In the genomic region with DNA sequence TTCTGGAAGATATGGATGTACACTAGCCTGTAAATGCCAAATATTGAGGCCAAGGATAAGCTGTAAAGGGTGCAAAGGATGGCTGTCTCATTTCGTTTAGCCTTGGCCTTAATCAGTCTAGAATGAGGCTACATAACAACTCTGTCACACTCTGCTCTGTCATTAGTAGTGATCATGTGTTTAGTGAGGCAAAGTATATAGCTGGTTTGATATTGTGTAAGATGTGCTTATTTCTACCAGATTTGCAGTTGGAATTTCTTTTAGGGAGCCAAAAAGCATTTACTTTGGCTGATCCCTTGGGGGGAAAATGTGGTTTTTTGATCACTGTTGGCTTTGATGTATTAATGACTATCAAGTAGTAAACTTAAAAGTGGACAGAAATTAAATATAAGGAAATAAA, we compare ENCODE assay signal across 34 cellular contexts.
"Had no signal": no experiment of that assay in that cellular context is flagged by ENCODE, and none has a peak within 500 bp of the region (broad histone marks: within the 10 kb centered on the region; RNA-seq: fewer than 3 reads in every experiment).

No MANE protein-coding gene starts in this region.

- H3K9me3 Mint-ChIP-seq: activated CD4-positive, alpha-beta memory T cell treated with anti-CD3 and anti-CD28 coated beads for 36 hours; activated CD4-positive, alpha-beta T cell treated with anti-CD3 and anti-CD28 coated beads, Interleukin-2, amount 10 ng/mL, durations not matched to agents 24 days and 14 days; activated naive CD4-positive, alpha-beta T cell treated with anti-CD3 and anti-CD28 coated beads, Interleukin-2, amount 10 ng/mL, durations not matched to agents 7 days and 5 days; activated naive CD4-positive, alpha-beta T cell treated with anti-CD3 and anti-CD28 coated beads, Interleukin-2, amount 50 U/mL, for 72 hours; activated naive CD8-positive, alpha-beta T cell treated with anti-CD3 and anti-CD28 coated beads, Interleukin-2, amount 10 ng/mL, durations not matched to agents 7 days and 5 days; activated T-cell treated with anti-CD3 and anti-CD28 coated beads, Interleukin-2, amount 50 U/mL, for 24 hours; activated T-cell treated with anti-CD3 and anti-CD28 coated beads, Interleukin-2, amount 50 U/mL, for 72 hours; brain; dendritic cell treated with granulocyte-macrophage colony-stimulating factor and Interleukin-4, amounts not matched to agents 40 ng/mL and 50 ng/mL, for 4 days; endodermal cell had no signal

- H3K4me3 ChIP-seq: ascending aorta, breast epithelium, cardiac muscle cell, colonic mucosa, dorsolateral prefrontal cortex, esophagus muscularis mucosa, gastrocnemius medialis, heart left ventricle had no signal

- H3K27ac ChIP-seq: ascending aorta, breast epithelium, cardiac muscle cell, colonic mucosa, esophagus muscularis mucosa, foreskin keratinocyte, gastrocnemius medialis, heart left ventricle had no signal

- ATAC-seq: activated CD4-positive, alpha-beta T cell treated with anti-CD3 and anti-CD28 coated beads for 36 hours; activated CD8-positive, alpha-beta memory T cell treated with anti-CD3 and anti-CD28 coated beads, Interleukin-2, amount 10 ng/mL, durations not matched to agents 7 days and 5 days; activated CD8-positive, alpha-beta T cell treated with anti-CD3 and anti-CD28 coated beads, Interleukin-2, amount 10 ng/mL, durations not matched to agents 7 days and 5 days; activated naive CD4-positive, alpha-beta T cell treated with anti-CD3 and anti-CD28 coated beads, Interleukin-2, amount 50 U/mL, for 72 hours; activated T-cell treated with anti-CD3 and anti-CD28 coated beads, Interleukin-2, amount 50 U/mL, for 72 hours; foreskin keratinocyte; gastrocnemius medialis; heart left ventricle had no signal

- H3K27me3 Mint-ChIP-seq: activated CD4-positive, alpha-beta memory T cell treated with anti-CD3 and anti-CD28 coated beads for 36 hours; activated CD4-positive, alpha-beta T cell treated with anti-CD3 and anti-CD28 coated beads for 36 hours; activated CD4-positive, alpha-beta T cell treated with anti-CD3 and anti-CD28 coated beads, Interleukin-2, amount 10 ng/mL, durations not matched to agents 24 days and 14 days; activated CD8-positive, alpha-beta memory T cell treated with anti-CD3 and anti-CD28 coated beads, Interleukin-2, amount 10 ng/mL, durations not matched to agents 7 days and 5 days; activated naive CD4-positive, alpha-beta T cell treated with anti-CD3 and anti-CD28 coated beads, Interleukin-2, amount 10 ng/mL, durations not matched to agents 7 days and 5 days; activated naive CD8-positive, alpha-beta T cell treated with anti-CD3 and anti-CD28 coated beads, Interleukin-2, amount 10 ng/mL, durations not matched to agents 7 days and 5 days; activated T-cell treated with anti-CD3 and anti-CD28 coated beads, Interleukin-2, amount 50 U/mL, for 24 hours; dendritic cell treated with granulocyte-macrophage colony-stimulating factor and Interleukin-4, amounts not matched to agents 40 ng/mL and 50 ng/mL, for 4 days had no signal

- DNase-seq: activated CD4-positive, alpha-beta memory T cell treated with anti-CD3 and anti-CD28 coated beads for 36 hours; activated CD4-positive, alpha-beta T cell treated with anti-CD3 and anti-CD28 coated beads for 36 hours; activated CD4-positive, alpha-beta T cell treated with anti-CD3 and anti-CD28 coated beads, Interleukin-2, amount 10 ng/mL, durations not matched to agents 24 days and 14 days; activated CD4-positive, CD25-positive, alpha-beta regulatory T cell; activated CD4-positive, CD25-positive, alpha-beta regulatory T cell treated with anti-CD3 and anti-CD28 coated beads, Interleukin-2, amount 50 U/mL, for 72 hours; activated CD8-positive, alpha-beta memory T cell treated with anti-CD3 and anti-CD28 coated beads, Interleukin-2, amount 10 ng/mL, durations not matched to agents 7 days and 5 days; activated CD8-positive, alpha-beta memory T cell treated with anti-CD3 and anti-CD28 coated beads, Interleukin-2, amount 50 U/mL, for 4 hours; activated CD8-positive, alpha-beta T cell treated with anti-CD3 and anti-CD28 coated beads, Interleukin-2, amount 10 ng/mL, durations not matched to agents 7 days and 5 days; activated gamma-delta T cell; activated naive CD4-positive, alpha-beta T cell; activated naive CD4-positive, alpha-beta T cell treated with anti-CD3 and anti-CD28 coated beads, Interleukin-2, amount 10 ng/mL, durations not matched to agents 7 days and 5 days; activated naive CD8-positive, alpha-beta T cell treated with anti-CD3 and anti-CD28 coated beads, Interleukin-2, amount 10 ng/mL, durations not matched to agents 7 days and 5 days; activated T-cell treated with anti-CD3 and anti-CD28 coated beads for 4 hours; activated T-cell treated with anti-CD3 and anti-CD28 coated beads, Interleukin-2, amount 50 U/mL, for 24 hours; activated T-cell treated with anti-CD3 and anti-CD28 coated beads, Interleukin-2, amount 50 U/mL, for 72 hours; central memory CD4-positive, alpha-beta T cell; cerebellar nuclear complex; colonic mucosa; dorsolateral prefrontal cortex; effector memory CD4-positive, alpha-beta T cell; endodermal cell; erythroblast; foreskin keratinocyte; gastrocnemius medialis; glutamatergic neuron; heart left ventricle; T-helper 2 cell had no signal

- H3K4me1 Mint-ChIP-seq: activated CD4-positive, alpha-beta T cell treated with anti-CD3 and anti-CD28 coated beads for 36 hours; activated CD4-positive, alpha-beta T cell treated with anti-CD3 and anti-CD28 coated beads, Interleukin-2, amount 10 ng/mL, durations not matched to agents 24 days and 14 days; activated CD8-positive, alpha-beta memory T cell treated with anti-CD3 and anti-CD28 coated beads, Interleukin-2, amount 10 ng/mL, durations not matched to agents 7 days and 5 days; activated naive CD4-positive, alpha-beta T cell treated with anti-CD3 and anti-CD28 coated beads, Interleukin-2, amount 10 ng/mL, durations not matched to agents 7 days and 5 days; activated naive CD8-positive, alpha-beta T cell treated with anti-CD3 and anti-CD28 coated beads, Interleukin-2, amount 10 ng/mL, durations not matched to agents 7 days and 5 days; endodermal cell had no signal

- H3K27me3 ChIP-seq: ascending aorta, breast epithelium, cardiac muscle cell, colonic mucosa, dorsolateral prefrontal cortex, esophagus muscularis mucosa, foreskin keratinocyte, gastrocnemius medialis, heart left ventricle had no signal

- H3K4me1 ChIP-seq: ascending aorta, breast epithelium, colonic mucosa, esophagus muscularis mucosa, foreskin keratinocyte, gastrocnemius medialis, heart left ventricle had no signal

- H3K9me3 ChIP-seq: ascending aorta, breast epithelium, colonic mucosa, esophagus muscularis mucosa, gastrocnemius medialis, heart left ventricle had no signal

- H3K36me3 ChIP-seq: ascending aorta, breast epithelium, cardiac muscle cell, colonic mucosa, esophagus muscularis mucosa, gastrocnemius medialis, heart left ventricle had no signal

- H3K27ac Mint-ChIP-seq: activated CD4-positive, alpha-beta memory T cell treated with anti-CD3 and anti-CD28 coated beads for 36 hours; activated CD4-positive, alpha-beta T cell treated with anti-CD3 and anti-CD28 coated beads for 36 hours; activated CD4-positive, alpha-beta T cell treated with anti-CD3 and anti-CD28 coated beads, Interleukin-2, amount 10 ng/mL, durations not matched to agents 24 days and 14 days; activated CD8-positive, alpha-beta memory T cell treated with anti-CD3 and anti-CD28 coated beads, Interleukin-2, amount 10 ng/mL, durations not matched to agents 7 days and 5 days; activated CD8-positive, alpha-beta T cell treated with anti-CD3 and anti-CD28 coated beads, Interleukin-2, amount 10 ng/mL, durations not matched to agents 7 days and 5 days; activated naive CD4-positive, alpha-beta T cell treated with anti-CD3 and anti-CD28 coated beads, Interleukin-2, amount 10 ng/mL, durations not matched to agents 7 days and 5 days; activated naive CD4-positive, alpha-beta T cell treated with anti-CD3 and anti-CD28 coated beads, Interleukin-2, amount 50 U/mL, for 72 hours; activated naive CD8-positive, alpha-beta T cell treated with anti-CD3 and anti-CD28 coated beads, Interleukin-2, amount 10 ng/mL, durations not matched to agents 7 days and 5 days; activated T-cell treated with anti-CD3 and anti-CD28 coated beads, Interleukin-2, amount 50 U/mL, for 24 hours; activated T-cell treated with anti-CD3 and anti-CD28 coated beads, Interleukin-2, amount 50 U/mL, for 72 hours; dendritic cell treated with granulocyte-macrophage colony-stimulating factor and Interleukin-4, amounts not matched to agents 40 ng/mL and 50 ng/mL, for 4 days; endodermal cell had no signal

- H3K36me3 Mint-ChIP-seq: activated CD4-positive, alpha-beta memory T cell treated with anti-CD3 and anti-CD28 coated beads for 36 hours; activated CD8-positive, alpha-beta memory T cell treated with anti-CD3 and anti-CD28 coated beads, Interleukin-2, amount 10 ng/mL, durations not matched to agents 7 days and 5 days; activated naive CD4-positive, alpha-beta T cell treated with anti-CD3 and anti-CD28 coated beads, Interleukin-2, amount 10 ng/mL, durations not matched to agents 7 days and 5 days; activated naive CD4-positive, alpha-beta T cell treated with anti-CD3 and anti-CD28 coated beads, Interleukin-2, amount 50 U/mL, for 72 hours; activated naive CD8-positive, alpha-beta T cell treated with anti-CD3 and anti-CD28 coated beads, Interleukin-2, amount 10 ng/mL, durations not matched to agents 7 days and 5 days had no signal

- H3K4me3 Mint-ChIP-seq: activated CD4-positive, alpha-beta memory T cell treated with anti-CD3 and anti-CD28 coated beads for 36 hours; activated CD4-positive, alpha-beta T cell treated with anti-CD3 and anti-CD28 coated beads for 36 hours; activated CD4-positive, alpha-beta T cell treated with anti-CD3 and anti-CD28 coated beads, Interleukin-2, amount 10 ng/mL, durations not matched to agents 24 days and 14 days; activated CD8-positive, alpha-beta memory T cell treated with anti-CD3 and anti-CD28 coated beads, Interleukin-2, amount 10 ng/mL, durations not matched to agents 7 days and 5 days; activated CD8-positive, alpha-beta T cell treated with anti-CD3 and anti-CD28 coated beads, Interleukin-2, amount 10 ng/mL, durations not matched to agents 7 days and 5 days; activated naive CD4-positive, alpha-beta T cell treated with anti-CD3 and anti-CD28 coated beads, Interleukin-2, amount 10 ng/mL, durations not matched to agents 7 days and 5 days; activated naive CD8-positive, alpha-beta T cell treated with anti-CD3 and anti-CD28 coated beads, Interleukin-2, amount 10 ng/mL, durations not matched to agents 7 days and 5 days; activated T-cell treated with anti-CD3 and anti-CD28 coated beads, Interleukin-2, amount 50 U/mL, for 24 hours; activated T-cell treated with anti-CD3 and anti-CD28 coated beads, Interleukin-2, amount 50 U/mL, for 72 hours; brain; dendritic cell treated with granulocyte-macrophage colony-stimulating factor and Interleukin-4, amounts not matched to agents 40 ng/mL and 50 ng/mL, for 4 days; endodermal cell had no signal
